In the genomic region with DNA sequence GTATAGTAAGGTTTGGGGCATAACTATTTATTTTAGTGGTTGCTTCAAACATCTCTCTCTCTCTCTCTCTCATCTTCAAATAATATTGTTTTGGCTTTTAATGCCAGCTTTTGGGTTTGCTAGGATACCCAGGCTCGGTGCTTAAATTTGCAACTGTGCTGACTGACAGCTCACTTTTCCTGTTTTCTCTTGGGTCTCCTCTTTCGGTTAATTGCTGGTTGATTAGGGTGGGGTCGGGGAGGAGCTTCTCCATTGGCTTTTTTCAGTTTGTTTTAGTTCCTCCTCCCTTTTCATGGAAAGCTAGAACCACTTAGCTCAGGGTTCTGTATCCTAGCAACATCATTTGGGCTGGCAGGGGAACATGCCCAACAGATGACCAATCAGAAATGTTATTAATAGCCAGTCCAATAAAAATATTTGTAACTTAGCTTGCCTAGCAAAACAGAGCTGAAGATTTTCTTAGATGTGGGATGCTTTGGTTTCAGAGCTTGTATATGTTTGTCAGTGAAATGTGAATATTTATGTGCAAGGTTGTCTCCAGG, we compare ENCODE assay signal across 14 cellular contexts. TPM values are rescaled to one million over a fixed set of nuclear protein-coding genes. Genes with fewer than 3 reads are reported as not detected.
"Had no signal": no experiment of that assay in that cellular context is flagged by ENCODE, and none has a peak within 500 bp of the region (broad histone marks: within the 10 kb centered on the region; RNA-seq: fewer than 3 reads in every experiment).

No MANE protein-coding gene starts in this region.

- H3K36me3 Mint-ChIP-seq: stimulated activated memory B cell treated with anti-CD40 and anti-IgM and Interleukin-4, amounts not matched to agents 10 μg/mL and 1 μg/mL and 100 μg/mL, for 72 hours had no signal

- H3K27ac Mint-ChIP-seq: activated CD4-positive, alpha-beta memory T cell treated with anti-CD3 and anti-CD28 coated beads, Interleukin-2, amount 10 ng/mL, durations not matched to agents 7 days and 5 days; activated CD4-positive, alpha-beta T cell treated with anti-CD3 and anti-CD28 coated beads for 36 hours; stimulated activated memory B cell treated with anti-CD40 and anti-IgM and Interleukin-4, amounts not matched to agents 10 μg/mL and 1 μg/mL and 100 μg/mL, for 72 hours had no signal

- H3K36me3 ChIP-seq: cardiac muscle cell, thyroid gland, WERI-Rb-1 had no signal

- H3K4me3 Mint-ChIP-seq: activated CD4-positive, alpha-beta memory T cell treated with anti-CD3 and anti-CD28 coated beads, Interleukin-2, amount 10 ng/mL, durations not matched to agents 7 days and 5 days; activated CD4-positive, alpha-beta T cell treated with anti-CD3 and anti-CD28 coated beads for 36 hours; activated T-cell treated with anti-CD3 and anti-CD28 coated beads, Interleukin-2, amount 50 U/mL, for 4 hours; stimulated activated memory B cell treated with anti-CD40 and anti-IgM and Interleukin-4, amounts not matched to agents 10 μg/mL and 1 μg/mL and 100 μg/mL, for 72 hours had no signal

- H3K4me1 ChIP-seq: parathyroid adenoma, thyroid gland had no signal

- H3K9me3 Mint-ChIP-seq: activated CD4-positive, alpha-beta memory T cell treated with anti-CD3 and anti-CD28 coated beads, Interleukin-2, amount 10 ng/mL, durations not matched to agents 7 days and 5 days; activated T-cell treated with anti-CD3 and anti-CD28 coated beads, Interleukin-2, amount 50 U/mL, for 4 hours; stimulated activated memory B cell treated with anti-CD40 and anti-IgM and Interleukin-4, amounts not matched to agents 10 μg/mL and 1 μg/mL and 100 μg/mL, for 72 hours had no signal

- DNase-seq: activated CD4-positive, alpha-beta memory T cell treated with anti-CD3 and anti-CD28 coated beads, Interleukin-2, amount 10 ng/mL, durations not matched to agents 7 days and 5 days; activated CD4-positive, alpha-beta T cell treated with anti-CD3 and anti-CD28 coated beads for 36 hours; activated effector memory CD4-positive, alpha-beta T cell treated with Interleukin-2 at 50 U/mL for 16 hours; activated naive CD4-positive, alpha-beta T cell treated with anti-CD3 and anti-CD28 coated beads, Interleukin-2, amount 50 U/mL, for 16 hours; activated T-cell treated with anti-CD3 and anti-CD28 coated beads, Interleukin-2, amount 50 U/mL, for 4 hours; erythroblast; mammary epithelial cell; T1000; thyroid gland; WERI-Rb-1 had no signal

- H3K27ac ChIP-seq: cardiac muscle cell, parathyroid adenoma, thyroid gland, WERI-Rb-1 had no signal

- H3K4me3 ChIP-seq: cardiac muscle cell, thyroid gland had no signal

- H3K4me1 Mint-ChIP-seq: activated CD4-positive, alpha-beta memory T cell treated with anti-CD3 and anti-CD28 coated beads, Interleukin-2, amount 10 ng/mL, durations not matched to agents 7 days and 5 days; activated CD4-positive, alpha-beta T cell treated with anti-CD3 and anti-CD28 coated beads for 36 hours had no signal

- ATAC-seq: activated CD4-positive, alpha-beta T cell treated with anti-CD3 and anti-CD28 coated beads for 36 hours; activated T-cell treated with anti-CD3 and anti-CD28 coated beads, Interleukin-2, amount 50 U/mL, for 4 hours; left lobe of liver; stimulated activated memory B cell treated with anti-CD40 and anti-IgM and Interleukin-4, amounts not matched to agents 10 μg/mL and 1 μg/mL and 100 μg/mL, for 72 hours had no signal

- H3K9me3 ChIP-seq: thyroid gland had no signal

RNA-seq across cellular contexts. Expression of gene TFAP2B, which starts 11.3 kb away (rescaled TPM):
- total RNA-seq: activated CD4-positive, alpha-beta memory T cell treated with anti-CD3 and anti-CD28 coated beads, Interleukin-2, amount 10 ng/mL, durations not matched to agents 7 days and 5 days; activated CD4-positive, alpha-beta T cell treated with anti-CD3 and anti-CD28 coated beads for 36 hours; activated T-cell treated with anti-CD3 and anti-CD28 coated beads, Interleukin-2, amount 50 U/mL, for 4 hours; cardiac muscle cell; left lobe of liver; thyroid gland had no signal
- polyA plus RNA-seq: cardiac muscle cell, mammary epithelial cell had no signal
